9 cellular contexts compared by ENCODE assay signal in the genomic region with DNA sequence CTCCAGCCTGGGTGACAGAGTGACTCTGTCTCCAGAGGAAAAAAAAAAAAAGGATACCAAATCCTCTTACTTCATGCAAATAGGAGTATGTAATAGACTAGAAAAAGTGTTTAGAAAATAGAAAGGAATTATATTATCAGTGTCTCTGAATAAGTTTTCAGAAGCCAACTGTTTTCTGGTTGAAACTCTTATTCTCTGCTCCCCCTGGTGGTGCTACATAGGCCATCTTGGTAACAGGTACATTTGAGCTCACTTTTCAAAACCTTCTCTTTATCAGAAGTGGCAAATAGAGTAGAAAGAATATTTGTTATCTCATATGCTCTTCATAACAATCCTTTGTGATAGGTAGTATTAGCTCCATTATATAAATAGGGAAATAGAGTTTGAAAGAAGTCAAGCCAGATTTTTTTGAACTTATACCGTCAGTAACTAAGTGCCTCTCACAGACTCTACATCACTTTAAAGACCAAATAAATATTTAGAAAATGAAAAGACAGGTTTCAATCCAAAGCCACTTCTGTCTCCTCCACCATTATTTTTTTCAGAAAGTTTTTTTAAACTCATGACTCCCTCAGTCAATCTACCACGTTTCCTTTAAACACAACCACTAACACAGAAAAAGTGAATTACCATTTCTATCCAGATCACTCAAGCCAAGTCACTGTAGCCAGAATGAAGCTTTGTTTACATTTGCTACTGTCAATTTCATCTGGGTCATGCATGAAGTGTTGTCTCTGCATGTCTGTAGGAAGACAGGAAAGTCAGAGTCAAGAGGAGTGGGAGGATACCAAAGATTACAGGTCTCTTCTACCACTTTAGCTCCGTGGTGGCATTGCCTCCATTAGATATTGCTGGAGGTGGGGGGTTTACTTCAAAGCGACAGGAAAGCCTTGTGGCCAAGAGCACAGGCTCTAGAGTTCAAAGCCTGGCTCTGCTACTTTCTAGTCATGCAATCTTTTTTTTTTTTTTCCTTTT. TPM values are rescaled to one million over a fixed set of nuclear protein-coding genes. Genes with fewer than 3 reads are reported as not detected.
DNase-seq lines count a peak whose midpoint lies in the region; ATAC-seq and TF ChIP-seq lines count a peak whose summit lies in the region.
"Had no signal": no experiment of that assay in that cellular context is flagged by ENCODE, and none has a peak within 500 bp of the region (broad histone marks: within the 10 kb centered on the region; RNA-seq: fewer than 3 reads in every experiment).

No MANE protein-coding gene starts in this region.

- H3K36me3 ChIP-seq in HAP-1 (replicated peaks) (no peaks in the 10 kb centered on the region), thoracic aorta (no peaks in the 10 kb centered on the region), MG63 (no peaks in the 10 kb centered on the region)

- TF ChIP-seq CTCF in thoracic aorta (IDR thresholded peaks at IDR 0.05): peak; percentile 43

- H3K9me3 ChIP-seq in HAP-1 (no peaks in the 10 kb centered on the region), thoracic aorta (no peaks in the 10 kb centered on the region), MG63 (no peaks in the 10 kb centered on the region)

- DNase-seq in DMS53 treated with DMSO at 0.1 percent for 48 hours (lab: John Stamatoyannopoulos, UW; ENCODE audit: unreplicated experiment): peak; percentile 98
- peak; percentile 12 to 58 for DNase-seq in HAP-1 (ENCODE audit: low spot score in 2 of 2)
- DNase-seq in OCI-M1 (lab: John Stamatoyannopoulos, UW): peak; percentile 69
- peak; percentile 67 for DNase-seq in activated naive CD4-positive, alpha-beta T cell treated with anti-CD3 and anti-CD28 coated beads, Interleukin-2, amount 10 ng/mL, durations not matched to agents 7 days and 5 days
- peak; percentile 40 for DNase-seq in iris pigment epithelial cell (ENCODE audit: low read depth)
- no peak for DNase-seq in thoracic aorta (ENCODE audit: low spot score)
- no peak for DNase-seq in MG63

- H3K27me3 Mint-ChIP-seq in activated naive CD4-positive, alpha-beta T cell treated with anti-CD3 and anti-CD28 coated beads, Interleukin-2, amount 10 ng/mL, durations not matched to agents 7 days and 5 days: no peaks in the 10 kb centered on the region

- peak overlapping the region; percentile 8 for H3K27ac Mint-ChIP-seq in activated naive CD4-positive, alpha-beta T cell treated with anti-CD3 and anti-CD28 coated beads, Interleukin-2, amount 10 ng/mL, durations not matched to agents 7 days and 5 days

- H3K4me1 Mint-ChIP-seq in activated naive CD4-positive, alpha-beta T cell treated with anti-CD3 and anti-CD28 coated beads, Interleukin-2, amount 10 ng/mL, durations not matched to agents 7 days and 5 days: peaks cover 36% of the 10 kb centered on the region

- H3K9me3 Mint-ChIP-seq in activated naive CD4-positive, alpha-beta T cell treated with anti-CD3 and anti-CD28 coated beads, Interleukin-2, amount 10 ng/mL, durations not matched to agents 7 days and 5 days: no peaks in the 10 kb centered on the region

- no peak overlapping the region for H3K4me3 Mint-ChIP-seq in activated naive CD4-positive, alpha-beta T cell treated with anti-CD3 and anti-CD28 coated beads, Interleukin-2, amount 10 ng/mL, durations not matched to agents 7 days and 5 days

- H3K27me3 ChIP-seq in HAP-1 (ENCODE audit: low read depth): no peaks in the 10 kb centered on the region
- H3K27me3 ChIP-seq in thoracic aorta (replicated peaks; ENCODE audit: insufficient read depth): no peaks in the 10 kb centered on the region
- H3K27me3 ChIP-seq in MG63: no peaks in the 10 kb centered on the region

- ATAC-seq in thoracic aorta (ENCODE audit: insufficient number of reproducible peaks, low FRiP score, low read depth): no peak
- no peak for ATAC-seq in GM21737 (IDR thresholded peaks at IDR 0.05; ENCODE audit: unreplicated experiment)

- H3K4me3 ChIP-seq in HAP-1: no peak overlapping the region
- H3K4me3 ChIP-seq in thoracic aorta: no peak overlapping the region
- H3K4me3 ChIP-seq in MG63: no peak overlapping the region
- H3K4me3 ChIP-seq: SK-N-MC had no signal

- H3K4me1 ChIP-seq in HAP-1 (0 out of 2 replicates have a peak, but pooled peaks cover 2% of the 10 kb centered on the region), thoracic aorta (ENCODE audit: control insufficient read depth in 1 of 2, low read depth in 2 of 2) (no peaks in the 10 kb centered on the region)

- in situ Hi-C loops in HAP-1 (cut with MboI; ENCODE audit: low sequenced_read_pairs): no loop called here

- CTCF ChIA-PET in activated naive CD4-positive, alpha-beta T cell treated with anti-CD3 and anti-CD28 coated beads, Interleukin-2, amount 10 ng/mL, durations not matched to agents 7 days and 5 days (lab: Charles Lee): interaction anchor here (0.5 to 9.0 kb wide), 50 partner anchors 9 to 882 kb away, joined by 3 to 317 read pairs (median 4); a partner anchor contains a TSS

- no peaks in the 10 kb centered on the region for H3K36me3 Mint-ChIP-seq in activated naive CD4-positive, alpha-beta T cell treated with anti-CD3 and anti-CD28 coated beads, Interleukin-2, amount 10 ng/mL, durations not matched to agents 7 days and 5 days

- H3K27ac ChIP-seq in thoracic aorta: no peak overlapping the region
- H3K27ac ChIP-seq: SK-N-MC had no signal

RNA-seq across cellular contexts. Expression of a gene that starts 45.6 kb away (rescaled TPM):
- total RNA-seq in thoracic aorta: not detected
- not detected in 2 replicates for total RNA-seq in MG63 (2014; rRNA removed; shearing (Covaris generic); ENCODE audit: low replicate concordance)

Comparison
In these comparisons a context has a peak if more than half of its experiments do, and no peak if none do; other contexts are left out.
1. DNase-seq: peak in DMS53 treated with DMSO at 0.1 percent for 48 hours (single experiment), HAP-1 (2 of 2), OCI-M1 (single experiment), activated naive CD4-positive, alpha-beta T cell treated with anti-CD3 and anti-CD28 coated beads, Interleukin-2, amount 10 ng/mL, durations not matched to agents 7 days and 5 days (single experiment) and iris pigment epithelial cell (single experiment); none in thoracic aorta (single experiment) and MG63 (single experiment).